8 cellular contexts compared by ENCODE assay signal in genomic region chr1:46446646-46447498, GRCh38. TPM values are rescaled to one million over a fixed set of nuclear protein-coding genes. Genes with fewer than 3 reads are reported as not detected.
DNase-seq lines count a peak whose midpoint lies in the region; ATAC-seq and TF ChIP-seq lines count a peak whose summit lies in the region.

No MANE protein-coding gene starts in this region.

- H3K9me3 ChIP-seq in adrenal gland (replicated peaks in 1 of 3), result no peaks in the 10 kb centered on the region
- no peaks in the 10 kb centered on the region for H3K9me3 ChIP-seq in heart right ventricle

- ATAC-seq in T-cell (replicated peaks in 1 of 4) (peak; percentile 53 to 66 (median 60)), heart right ventricle (peak; percentile 44 to 74 (median 62)), HG03108 (IDR thresholded peaks at IDR 0.05; ENCODE audit: unreplicated experiment) (no peak), GM21825 (IDR thresholded peaks at IDR 0.05; ENCODE audit: unreplicated experiment) (no peak)

- peak overlapping the region in 1 of 3 donors; percentile 66 for H3K4me3 Mint-ChIP-seq in T-cell

- no peaks in the 10 kb centered on the region for H3K36me3 Mint-ChIP-seq in T-cell

- H3K27ac ChIP-seq in adrenal gland (no peak overlapping the region), heart right ventricle (no peak overlapping the region)

- CTCF ChIA-PET in T-cell (lab: Charles Lee), result interaction anchor here (0.6 to 1.4 kb wide), 8 partner anchors 12 to 504 kb away, joined by 3 to 9 read pairs (median 4); no protein-coding TSS in a partner anchor

- peaks cover 3% of the 10 kb centered on the region for H3K27me3 ChIP-seq in adrenal gland
- peaks cover 5 to 60% (median 36%) of the 10 kb centered on the region in 7 donors for H3K27me3 ChIP-seq in heart right ventricle

- H3K4me3 ChIP-seq in adrenal gland, result no peak overlapping the region
- no peak overlapping the region for H3K4me3 ChIP-seq in heart right ventricle

- POLR2A ChIA-PET in T-cell (lab: Charles Lee), result no interaction called here

- H3K27me3 Mint-ChIP-seq in T-cell, result peaks cover 47 to 58% of the 10 kb centered on the region in 2 donors

- peak; percentile 83 for TF ChIP-seq CTCF in GM12801 (IDR thresholded peaks at IDR 0.05; ENCODE audit: extremely low read depth, insufficient read length)
- peak; percentile 69 to 84 (median 78) for TF ChIP-seq CTCF in adrenal gland (IDR thresholded peaks at IDR 0.05)
- peak; percentile 59 to 93 (median 87) for TF ChIP-seq CTCF in heart right ventricle (IDR thresholded peaks at IDR 0.05)

- peak; percentile 34 for DNase-seq in NCI-H1092 (lab: John Stamatoyannopoulos, UW)
- DNase-seq in T-cell, result peak; percentile 34 to 79 (median 66)
- peak; percentile 70 to 91 (median 81) for DNase-seq in adrenal gland
- peak; percentile 71 to 78 for DNase-seq in heart right ventricle
- DNase-seq in putamen (ENCODE audit: low spot score), result peak; percentile 53

- H3K27ac Mint-ChIP-seq in T-cell, result no peak overlapping the region

- peaks cover 25 to 32% (median 29%) of the 10 kb centered on the region in 3 donors for H3K4me1 Mint-ChIP-seq in T-cell

- H3K4me1 ChIP-seq in adrenal gland (replicated peaks in 1 of 2) (peaks cover 0 to 3% of the 10 kb centered on the region in 2 donors), heart right ventricle (peaks cover 3 to 27% (median 11%) of the 10 kb centered on the region in 9 donors)

- WGBS in adrenal gland, 4 donors, result 34 to 50% (median 40%) methylated on average over 15 of the region's 15 CpGs
- WGBS in heart right ventricle, 2 donors, result 31 to 38% methylated on average over 15 of the region's 15 CpGs

- no peak for TF ChIP-seq POLR2A in adrenal gland (IDR thresholded peaks at IDR 0.05)

- intact Hi-C loops in adrenal gland (cut with DNase I), result no loop called here
- intact Hi-C loops in heart right ventricle (cut with DNase I), result loop anchor here (1.0 to 10.0 kb wide), 6 partner anchors 80 to 280 kb away; no protein-coding TSS in a partner anchor

- no peaks in the 10 kb centered on the region for H3K36me3 ChIP-seq in adrenal gland (replicated peaks in 1 of 2)
- no peaks in the 10 kb centered on the region for H3K36me3 ChIP-seq in heart right ventricle

- no peaks in the 10 kb centered on the region for H3K9me3 Mint-ChIP-seq in T-cell

RNA-seq across cellular contexts. Expression of gene DMBX1, which starts 42.8 kb away (rescaled TPM):
- total RNA-seq in T-cell (not detected), adrenal gland (under 1 TPM in 2 of 8 donors, not detected in 6; 0.07 to 0.14 TPM), heart right ventricle (not detected)
- polyA plus RNA-seq in adrenal gland (under 1 TPM in 1 of 3 donors, not detected in 2; 0.16 TPM), heart right ventricle (not detected)

RNA-seq across cellular contexts. Expression of gene FAAH, which starts 52.8 kb away (rescaled TPM):
- total RNA-seq in T-cell, result 10 to 100 TPM in 2 of 5 donors, 1 to 10 TPM in 3; 5.9 to 10.4 (median 9.5) TPM
- 10 to 100 TPM; 20.6 to 53.8 (median 38.8) TPM for total RNA-seq in adrenal gland
- polyA plus RNA-seq in adrenal gland, result 100 to 1,000 TPM in 1 of 3 donors, 10 to 100 TPM in 2; 12.0 to 162 (median 89.0) TPM
- 1 to 10 TPM; 1.8 to 9.8 (median 3.1) TPM for total RNA-seq in heart right ventricle
- polyA plus RNA-seq in heart right ventricle, result 10 to 100 TPM in 1 of 2 donors, 1 to 10 TPM in 1; 2.4 to 16.4 TPM

Comparison
In these comparisons a context has a peak if more than half of its experiments do, and no peak if none do; other contexts are left out.
1. ATAC-seq: peak in T-cell (4 of 4) and heart right ventricle (8 of 8); none in HG03108 (single experiment) and GM21825 (single experiment).
2. intact Hi-C loops: an anchor here in heart right ventricle (1.0 to 10.0 kb wide); none called in adrenal gland.
3. Peak in every context shown above with its lines, with median percentiles within 50 percentile points of each other: CTCF ChIP-seq and DNase-seq.